21 cellular contexts compared by ENCODE assay signal in genomic region chr13:34805347-34805746, GRCh38.
"Had no signal": no experiment of that assay in that cellular context is flagged by ENCODE, and none has a peak within 500 bp of the region (broad histone marks: within the 10 kb centered on the region; RNA-seq: fewer than 3 reads in every experiment).

No MANE protein-coding gene starts in this region.

- H3K4me3 ChIP-seq: MG63 had no signal

- H3K36me3 ChIP-seq: MG63 had no signal

- DNase-seq: activated CD4-positive, alpha-beta T cell treated with anti-CD3 and anti-CD28 coated beads for 1 hour; activated CD4-positive, alpha-beta T cell treated with anti-CD3 and anti-CD28 coated beads, Interleukin-2, amount 10 ng/mL, durations not matched to agents 24 days and 14 days; activated CD4-positive, alpha-beta T cell treated with anti-CD3 and anti-CD28 coated beads, Interleukin-2, amount 50 U/mL, for 48 hours; activated CD8-positive, alpha-beta memory T cell treated with anti-CD3 and anti-CD28 coated beads, Interleukin-2, amount 10 ng/mL, durations not matched to agents 7 days and 5 days; activated effector memory CD4-positive, alpha-beta T cell treated with Interleukin-2 at 50 U/mL for 16 hours; activated naive CD4-positive, alpha-beta T cell treated with Interleukin-2 at 50 U/mL for 16 hours; activated naive CD8-positive, alpha-beta T cell treated with anti-CD3 and anti-CD28 coated beads, Interleukin-2, amount 50 U/mL, for 24 hours; activated T-cell treated with anti-CD3 and anti-CD28 coated beads, Interleukin-2, amount 50 U/mL, for 24 hours; amygdala; cerebellar nuclear complex; KG1; MG63; NCI-H1105; NCI-H1436; NCI-H187; NCI-H2081; NCI-H446; NCI-H524; SHP77 treated with DMSO at 0.1 percent for 48 hours had no signal

- H3K9me3 ChIP-seq: MG63 had no signal

- ATAC-seq: activated CD8-positive, alpha-beta memory T cell treated with anti-CD3 and anti-CD28 coated beads, Interleukin-2, amount 10 ng/mL, durations not matched to agents 7 days and 5 days; activated naive CD4-positive, alpha-beta T cell treated with anti-CD3 and anti-CD28 coated beads, Interleukin-2, amount 50 U/mL, for 72 hours; activated naive CD8-positive, alpha-beta T cell treated with anti-CD3 and anti-CD28 coated beads, Interleukin-2, amount 50 U/mL, for 24 hours; WTC11 had no signal

- H3K27me3 ChIP-seq: MG63 had no signal
